1 cellular context compared by ENCODE assay signal in genomic region chr15:75738647-75739325, GRCh38.
TF ChIP-seq lines count a peak whose summit lies in the region.

No MANE protein-coding gene starts in this region.

TF ChIP-seq in WTC11, 78 proteins besides CTCF, POLR2A, EP300 and RAD21 (continued from another document and continues in another):
- TF ChIP-seq, protein P1, sequence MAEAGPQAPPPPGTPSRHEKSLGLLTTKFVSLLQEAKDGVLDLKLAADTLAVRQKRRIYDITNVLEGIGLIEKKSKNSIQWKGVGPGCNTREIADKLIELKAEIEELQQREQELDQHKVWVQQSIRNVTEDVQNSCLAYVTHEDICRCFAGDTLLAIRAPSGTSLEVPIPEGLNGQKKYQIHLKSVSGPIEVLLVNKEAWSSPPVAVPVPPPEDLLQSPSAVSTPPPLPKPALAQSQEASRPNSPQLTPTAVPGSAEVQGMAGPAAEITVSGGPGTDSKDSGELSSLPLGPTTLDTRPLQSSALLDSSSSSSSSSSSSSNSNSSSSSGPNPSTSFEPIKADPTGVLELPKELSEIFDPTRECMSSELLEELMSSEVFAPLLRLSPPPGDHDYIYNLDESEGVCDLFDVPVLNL (CRISPR knock-in tag; IDR thresholded peaks at IDR 0.05; ENCODE audit: borderline replicate concordance, low read depth) = peak; percentile 61; the same call in 1 of the 2 replicates
- TF ChIP-seq SP1 (CRISPR knock-in tag; conservative IDR thresholded peaks at IDR 0.05) = peak; percentile 75
- TF ChIP-seq HMGA2 (CRISPR knock-in tag; IDR thresholded peaks at IDR 0.05) = no peak
- TF ChIP-seq ESRRA (CRISPR knock-in tag; IDR thresholded peaks at IDR 0.05; ENCODE audit: borderline replicate concordance) = peak; percentile 88; the same call in 1 of the 2 replicates
- TF ChIP-seq, protein P2, sequence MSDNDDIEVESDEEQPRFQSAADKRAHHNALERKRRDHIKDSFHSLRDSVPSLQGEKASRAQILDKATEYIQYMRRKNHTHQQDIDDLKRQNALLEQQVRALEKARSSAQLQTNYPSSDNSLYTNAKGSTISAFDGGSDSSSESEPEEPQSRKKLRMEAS (CRISPR knock-in tag; IDR thresholded peaks at IDR 0.05) = peak; percentile 99
- TF ChIP-seq CDX4 (CRISPR knock-in tag; IDR thresholded peaks at IDR 0.05; ENCODE audit: borderline replicate concordance) = no peak
- no peak for TF ChIP-seq SOX15 (CRISPR knock-in tag; IDR thresholded peaks at IDR 0.05)
- peak; percentile 65; the same call in 1 of the 2 replicates for TF ChIP-seq MYBL2 (CRISPR knock-in tag; IDR thresholded peaks at IDR 0.05)
- no peak for TF ChIP-seq ZNF138 (CRISPR knock-in tag; conservative IDR thresholded peaks at IDR 0.05)
- TF ChIP-seq GTF2I (CRISPR knock-in tag; conservative IDR thresholded peaks at IDR 0.05) = no peak
- TF ChIP-seq FOXJ3 (CRISPR knock-in tag; IDR thresholded peaks at IDR 0.05; ENCODE audit: borderline replicate concordance) = no peak
- TF ChIP-seq, protein P3, sequence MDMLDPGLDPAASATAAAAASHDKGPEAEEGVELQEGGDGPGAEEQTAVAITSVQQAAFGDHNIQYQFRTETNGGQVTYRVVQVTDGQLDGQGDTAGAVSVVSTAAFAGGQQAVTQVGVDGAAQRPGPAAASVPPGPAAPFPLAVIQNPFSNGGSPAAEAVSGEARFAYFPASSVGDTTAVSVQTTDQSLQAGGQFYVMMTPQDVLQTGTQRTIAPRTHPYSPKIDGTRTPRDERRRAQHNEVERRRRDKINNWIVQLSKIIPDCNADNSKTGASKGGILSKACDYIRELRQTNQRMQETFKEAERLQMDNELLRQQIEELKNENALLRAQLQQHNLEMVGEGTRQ (CRISPR knock-in tag; IDR thresholded peaks at IDR 0.05) = peak; percentile 87
- no peak for TF ChIP-seq ERG (CRISPR knock-in tag; IDR thresholded peaks at IDR 0.05)
- no peak for TF ChIP-seq NR1H2 (CRISPR knock-in tag; IDR thresholded peaks at IDR 0.05)
- no peak for TF ChIP-seq JAZF1 (CRISPR knock-in tag; IDR thresholded peaks at IDR 0.05)
- no peak for TF ChIP-seq ZNF671 (CRISPR knock-in tag; IDR thresholded peaks at IDR 0.05)
- TF ChIP-seq PREB (CRISPR knock-in tag; IDR thresholded peaks at IDR 0.05; ENCODE audit: borderline replicate concordance) = no peak
- peak; percentile 59; the same call in 1 of the 2 replicates for TF ChIP-seq CREM (CRISPR knock-in tag; IDR thresholded peaks at IDR 0.05)
- TF ChIP-seq GABPB1 (CRISPR knock-in tag; IDR thresholded peaks at IDR 0.05) = no peak
- no peak for TF ChIP-seq CBFB (CRISPR knock-in tag; IDR thresholded peaks at IDR 0.05; ENCODE audit: low read depth)
- no peak for TF ChIP-seq ZNF423 (CRISPR knock-in tag; IDR thresholded peaks at IDR 0.05)
- no peak for TF ChIP-seq PRRX2 (CRISPR knock-in tag; IDR thresholded peaks at IDR 0.05)
- no peak for TF ChIP-seq ZMAT4 (CRISPR knock-in tag; IDR thresholded peaks at IDR 0.05)
- peak; percentile 94 for TF ChIP-seq SMAD3 (CRISPR knock-in tag; IDR thresholded peaks at IDR 0.05; ENCODE audit: borderline replicate concordance)
- TF ChIP-seq, protein P4, sequence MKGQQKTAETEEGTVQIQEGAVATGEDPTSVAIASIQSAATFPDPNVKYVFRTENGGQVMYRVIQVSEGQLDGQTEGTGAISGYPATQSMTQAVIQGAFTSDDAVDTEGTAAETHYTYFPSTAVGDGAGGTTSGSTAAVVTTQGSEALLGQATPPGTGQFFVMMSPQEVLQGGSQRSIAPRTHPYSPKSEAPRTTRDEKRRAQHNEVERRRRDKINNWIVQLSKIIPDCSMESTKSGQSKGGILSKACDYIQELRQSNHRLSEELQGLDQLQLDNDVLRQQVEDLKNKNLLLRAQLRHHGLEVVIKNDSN (CRISPR knock-in tag; IDR thresholded peaks at IDR 0.05) = peak; percentile 91
- TF ChIP-seq OVOL2 (CRISPR knock-in tag; IDR thresholded peaks at IDR 0.05; ENCODE audit: borderline replicate concordance) = no peak
- TF ChIP-seq, protein P5, sequence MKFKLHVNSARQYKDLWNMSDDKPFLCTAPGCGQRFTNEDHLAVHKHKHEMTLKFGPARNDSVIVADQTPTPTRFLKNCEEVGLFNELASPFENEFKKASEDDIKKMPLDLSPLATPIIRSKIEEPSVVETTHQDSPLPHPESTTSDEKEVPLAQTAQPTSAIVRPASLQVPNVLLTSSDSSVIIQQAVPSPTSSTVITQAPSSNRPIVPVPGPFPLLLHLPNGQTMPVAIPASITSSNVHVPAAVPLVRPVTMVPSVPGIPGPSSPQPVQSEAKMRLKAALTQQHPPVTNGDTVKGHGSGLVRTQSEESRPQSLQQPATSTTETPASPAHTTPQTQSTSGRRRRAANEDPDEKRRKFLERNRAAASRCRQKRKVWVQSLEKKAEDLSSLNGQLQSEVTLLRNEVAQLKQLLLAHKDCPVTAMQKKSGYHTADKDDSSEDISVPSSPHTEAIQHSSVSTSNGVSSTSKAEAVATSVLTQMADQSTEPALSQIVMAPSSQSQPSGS (CRISPR knock-in tag; IDR thresholded peaks at IDR 0.05; ENCODE audit: borderline replicate concordance, low read depth) = peak; percentile 77; the same call in 1 of the 2 replicates
- TF ChIP-seq, protein P6, sequence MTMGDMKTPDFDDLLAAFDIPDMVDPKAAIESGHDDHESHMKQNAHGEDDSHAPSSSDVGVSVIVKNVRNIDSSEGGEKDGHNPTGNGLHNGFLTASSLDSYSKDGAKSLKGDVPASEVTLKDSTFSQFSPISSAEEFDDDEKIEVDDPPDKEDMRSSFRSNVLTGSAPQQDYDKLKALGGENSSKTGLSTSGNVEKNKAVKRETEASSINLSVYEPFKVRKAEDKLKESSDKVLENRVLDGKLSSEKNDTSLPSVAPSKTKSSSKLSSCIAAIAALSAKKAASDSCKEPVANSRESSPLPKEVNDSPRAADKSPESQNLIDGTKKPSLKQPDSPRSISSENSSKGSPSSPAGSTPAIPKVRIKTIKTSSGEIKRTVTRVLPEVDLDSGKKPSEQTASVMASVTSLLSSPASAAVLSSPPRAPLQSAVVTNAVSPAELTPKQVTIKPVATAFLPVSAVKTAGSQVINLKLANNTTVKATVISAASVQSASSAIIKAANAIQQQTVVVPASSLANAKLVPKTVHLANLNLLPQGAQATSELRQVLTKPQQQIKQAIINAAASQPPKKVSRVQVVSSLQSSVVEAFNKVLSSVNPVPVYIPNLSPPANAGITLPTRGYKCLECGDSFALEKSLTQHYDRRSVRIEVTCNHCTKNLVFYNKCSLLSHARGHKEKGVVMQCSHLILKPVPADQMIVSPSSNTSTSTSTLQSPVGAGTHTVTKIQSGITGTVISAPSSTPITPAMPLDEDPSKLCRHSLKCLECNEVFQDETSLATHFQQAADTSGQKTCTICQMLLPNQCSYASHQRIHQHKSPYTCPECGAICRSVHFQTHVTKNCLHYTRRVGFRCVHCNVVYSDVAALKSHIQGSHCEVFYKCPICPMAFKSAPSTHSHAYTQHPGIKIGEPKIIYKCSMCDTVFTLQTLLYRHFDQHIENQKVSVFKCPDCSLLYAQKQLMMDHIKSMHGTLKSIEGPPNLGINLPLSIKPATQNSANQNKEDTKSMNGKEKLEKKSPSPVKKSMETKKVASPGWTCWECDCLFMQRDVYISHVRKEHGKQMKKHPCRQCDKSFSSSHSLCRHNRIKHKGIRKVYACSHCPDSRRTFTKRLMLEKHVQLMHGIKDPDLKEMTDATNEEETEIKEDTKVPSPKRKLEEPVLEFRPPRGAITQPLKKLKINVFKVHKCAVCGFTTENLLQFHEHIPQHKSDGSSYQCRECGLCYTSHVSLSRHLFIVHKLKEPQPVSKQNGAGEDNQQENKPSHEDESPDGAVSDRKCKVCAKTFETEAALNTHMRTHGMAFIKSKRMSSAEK (CRISPR knock-in tag; IDR thresholded peaks at IDR 0.05; ENCODE audit: borderline replicate concordance) = no peak
- no peak for TF ChIP-seq RORB (CRISPR knock-in tag; IDR thresholded peaks at IDR 0.05)
- TF ChIP-seq SMAD4 (CRISPR knock-in tag; IDR thresholded peaks at IDR 0.05) = no peak
- TF ChIP-seq, protein P7, sequence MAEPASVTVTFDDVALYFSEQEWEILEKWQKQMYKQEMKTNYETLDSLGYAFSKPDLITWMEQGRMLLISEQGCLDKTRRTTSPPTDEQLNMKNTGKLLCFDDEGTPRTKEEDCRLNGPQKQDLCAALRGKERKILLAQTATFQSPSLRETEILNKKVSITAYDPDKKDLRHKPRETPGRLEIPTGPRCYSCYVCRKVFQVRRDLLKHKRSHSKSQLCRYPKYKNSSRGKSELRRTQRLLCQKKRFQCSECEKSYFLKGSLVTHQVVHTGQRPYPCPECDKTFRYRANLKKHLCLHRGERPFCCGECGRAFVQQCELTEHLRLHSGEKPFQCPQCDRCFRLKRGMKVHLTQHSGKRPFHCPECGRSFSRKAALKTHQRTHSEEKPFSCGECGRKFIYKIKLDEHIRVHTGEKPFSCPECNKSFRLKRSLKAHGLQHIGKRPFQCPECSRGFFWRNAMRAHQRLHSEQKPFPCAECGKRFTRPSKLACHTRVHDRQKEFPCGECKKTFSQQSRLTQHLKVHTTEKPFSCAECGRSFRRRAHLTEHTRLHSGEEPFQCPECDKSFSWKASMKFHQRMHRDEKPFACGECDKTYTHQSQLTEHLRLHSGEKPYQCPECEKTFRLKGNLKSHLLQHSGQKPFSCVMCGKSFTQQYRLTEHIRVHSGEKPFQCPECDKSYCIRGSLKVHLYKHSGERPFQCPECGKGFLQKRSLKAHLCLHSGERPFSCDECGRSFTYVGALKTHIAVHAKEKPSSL (CRISPR knock-in tag; conservative IDR thresholded peaks at IDR 0.05) = no peak
- TF ChIP-seq, protein P8, sequence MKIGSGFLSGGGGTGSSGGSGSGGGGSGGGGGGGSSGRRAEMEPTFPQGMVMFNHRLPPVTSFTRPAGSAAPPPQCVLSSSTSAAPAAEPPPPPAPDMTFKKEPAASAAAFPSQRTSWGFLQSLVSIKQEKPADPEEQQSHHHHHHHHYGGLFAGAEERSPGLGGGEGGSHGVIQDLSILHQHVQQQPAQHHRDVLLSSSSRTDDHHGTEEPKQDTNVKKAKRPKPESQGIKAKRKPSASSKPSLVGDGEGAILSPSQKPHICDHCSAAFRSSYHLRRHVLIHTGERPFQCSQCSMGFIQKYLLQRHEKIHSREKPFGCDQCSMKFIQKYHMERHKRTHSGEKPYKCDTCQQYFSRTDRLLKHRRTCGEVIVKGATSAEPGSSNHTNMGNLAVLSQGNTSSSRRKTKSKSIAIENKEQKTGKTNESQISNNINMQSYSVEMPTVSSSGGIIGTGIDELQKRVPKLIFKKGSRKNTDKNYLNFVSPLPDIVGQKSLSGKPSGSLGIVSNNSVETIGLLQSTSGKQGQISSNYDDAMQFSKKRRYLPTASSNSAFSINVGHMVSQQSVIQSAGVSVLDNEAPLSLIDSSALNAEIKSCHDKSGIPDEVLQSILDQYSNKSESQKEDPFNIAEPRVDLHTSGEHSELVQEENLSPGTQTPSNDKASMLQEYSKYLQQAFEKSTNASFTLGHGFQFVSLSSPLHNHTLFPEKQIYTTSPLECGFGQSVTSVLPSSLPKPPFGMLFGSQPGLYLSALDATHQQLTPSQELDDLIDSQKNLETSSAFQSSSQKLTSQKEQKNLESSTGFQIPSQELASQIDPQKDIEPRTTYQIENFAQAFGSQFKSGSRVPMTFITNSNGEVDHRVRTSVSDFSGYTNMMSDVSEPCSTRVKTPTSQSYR (CRISPR knock-in tag; IDR thresholded peaks at IDR 0.05) = no peak; the same call in 1 of the 2 replicates
- TF ChIP-seq NFYB (CRISPR knock-in tag; conservative IDR thresholded peaks at IDR 0.05; ENCODE audit: low read depth) = peak; percentile 31; the same call in 1 of the 2 replicates
- no peak for TF ChIP-seq IRF2 (CRISPR knock-in tag; IDR thresholded peaks at IDR 0.05; ENCODE audit: borderline replicate concordance, low read depth)
- TF ChIP-seq ATF6 (CRISPR knock-in tag; IDR thresholded peaks at IDR 0.05) = no peak
- no peak for TF ChIP-seq ZNF416 (CRISPR knock-in tag; IDR thresholded peaks at IDR 0.05)
- peak; percentile 95 for TF ChIP-seq TEAD1 (CRISPR knock-in tag; IDR thresholded peaks at IDR 0.05)
- TF ChIP-seq JUN (CRISPR knock-in tag; IDR thresholded peaks at IDR 0.05) = peak; percentile 93
- TF ChIP-seq GRHL2 (CRISPR knock-in tag; IDR thresholded peaks at IDR 0.05; ENCODE audit: insufficient replicate concordance, severe bottlenecking) = no peak
